Comparison of ENCODE assay signal across 1 cellular context in genomic region chr17:45948498-45948880, GRCh38.
TF ChIP-seq lines count a peak whose summit lies in the region.

No MANE protein-coding gene starts in this region.

TF ChIP-seq in K562, 482 proteins besides CTCF, POLR2A, EP300 and RAD21:
- TF ChIP-seq BCOR (IDR thresholded peaks at IDR 0.05) (peak; percentile 83; the same call in 1 of the 2 replicates), KDM5B (IDR thresholded peaks at IDR 0.05; ENCODE audit: insufficient replicate concordance, low read depth, low read length) (no peak), KDM1A (IDR thresholded peaks at IDR 0.05) (peak in 1 of 2 experiments; percentile 38; a peak in 1 of 4 replicates), RBM25 (IDR thresholded peaks at IDR 0.05; ENCODE audit: low read depth, low read length, severe bottlenecking) (peak; percentile 87), XRCC4 (IDR thresholded peaks at IDR 0.05; ENCODE audit: extremely low read depth, insufficient read depth, insufficient read length) (no peak), RCOR1 (IDR thresholded peaks at IDR 0.05; ENCODE audit: borderline replicate concordance in 1 of 2, low read depth in 2 of 2, low read length in 2 of 2) (0 out of 4 replicates have a peak, but pooled peaks of 1 of the 2 experiments have one; percentile 2), SMARCA5 (IDR thresholded peaks at IDR 0.05) (0 out of 2 replicates have a peak, but pooled peaks have one; percentile 61), ARNT (IDR thresholded peaks at IDR 0.05) (0 out of 4 replicates have a peak, but pooled peaks of 1 of the 2 experiments have one; percentile 28), EHMT2 (IDR thresholded peaks at IDR 0.05) (no peak), ZNF395 (CRISPR knock-in tag; IDR thresholded peaks at IDR 0.05) (0 out of 2 replicates have a peak, but pooled peaks have one; percentile 5), PTBP1 (IDR thresholded peaks at IDR 0.05; ENCODE audit: low read depth, low read length) (no peak), ZFP36 (IDR thresholded peaks at IDR 0.05; ENCODE audit: low read depth, low read length, partially characterized antibody) (peak; percentile 61), HDAC2 (IDR thresholded peaks at IDR 0.05) (peak; percentile 10; the same call in 1 of the 2 replicates), C11orf30 (IDR thresholded peaks at IDR 0.05; ENCODE audit: low read depth) (no peak)
